In genomic region chr12:102978316-102978715, GRCh38 we compare ENCODE assay signal across 20 cellular contexts. TPM values are rescaled to one million over a fixed set of nuclear protein-coding genes. Genes with fewer than 3 reads are reported as not detected.
A peak's percentile ranks its signal among the peaks of the same experiment; 100 is the strongest.
DNase-seq lines count a peak whose midpoint lies in the region; ATAC-seq and TF ChIP-seq lines count a peak whose summit lies in the region.
"Had no signal": no experiment of that assay in that cellular context is flagged by ENCODE, and none has a peak within 500 bp of the region (broad histone marks: within the 10 kb centered on the region; RNA-seq: fewer than 3 reads in every experiment).

No MANE protein-coding gene starts in this region.

- no peak overlapping the region for H2BK12ac ChIP-seq in trophoblast cell (ENCODE audit: low read length)

- H3K36me3 Mint-ChIP-seq in GM23338 (ENCODE audit: low read depth) (no peaks in the 10 kb centered on the region), neural crest cell (ENCODE audit: low read depth) (no peaks in the 10 kb centered on the region)
- H3K36me3 Mint-ChIP-seq: CD4-positive, CD25-positive, alpha-beta regulatory T cell; CD8-positive, alpha-beta memory T cell had no signal

- H3K27me3 Mint-ChIP-seq in GM23338 (ENCODE audit: insufficient read depth, low read depth, poor library complexity): peaks cover 2% of the 10 kb centered on the region
- H3K27me3 Mint-ChIP-seq in neural crest cell (ENCODE audit: low read depth): peaks cover 40% of the 10 kb centered on the region

- H2AFZ ChIP-seq in GM23338: peak overlapping the region; percentile 69; the same call in 1 of the 2 replicates
- no peak overlapping the region for H2AFZ ChIP-seq in trophoblast cell (ENCODE audit: insufficient read depth, low read length, poor library complexity)

- ATAC-seq in GM23338 (no peak), heart left ventricle (no peak)

- H3K27ac ChIP-seq in GM23338 (ENCODE audit: low read depth) (no peak overlapping the region), trophoblast cell (ENCODE audit: low read depth, low read length) (no peak overlapping the region), heart left ventricle (no peak overlapping the region)
- H3K27ac ChIP-seq: HL-60 had no signal

- H3K9me3 Mint-ChIP-seq in GM23338: no peaks in the 10 kb centered on the region
- peaks cover 6% of the 10 kb centered on the region for H3K9me3 Mint-ChIP-seq in neural crest cell
- H3K9me3 Mint-ChIP-seq: CD4-positive, CD25-positive, alpha-beta regulatory T cell had no signal

- H3K4me1 Mint-ChIP-seq in GM23338 (no peaks in the 10 kb centered on the region), neural crest cell (peaks cover 32% of the 10 kb centered on the region)
- H3K4me1 Mint-ChIP-seq: CD4-positive, CD25-positive, alpha-beta regulatory T cell; CD8-positive, alpha-beta memory T cell had no signal

- DNase-seq in GM23338 (ENCODE audit: low spot score): no peak
- peak; percentile 62 for DNase-seq in SK-N-DZ (ENCODE audit: low spot score)
- no peak for DNase-seq in neural crest cell (ENCODE audit: low read depth, low spot score)
- peak; percentile 58 to 79 for DNase-seq in trophoblast cell
- DNase-seq in heart left ventricle: no peak
- DNase-seq in H4 (ENCODE audit: low spot score): no peak
- DNase-seq: ACHN; BE2C; C1 segment of cervical spinal cord; CD4-positive, CD25-positive, alpha-beta regulatory T cell; CD8-positive, alpha-beta memory T cell; COR-L47; DMS 273 treated with DMSO at 0.1 percent for 48 hours; DMS53; DND-41; EL; HCEC 1CT had no signal

- H3K9ac ChIP-seq in trophoblast cell (ENCODE audit: low read length): no peak overlapping the region

- H4K91ac ChIP-seq in trophoblast cell (ENCODE audit: low read depth, low read length): no peak overlapping the region

- H3K27ac Mint-ChIP-seq in GM23338: no peak overlapping the region
- peak overlapping the region; percentile 1 for H3K27ac Mint-ChIP-seq in neural crest cell (ENCODE audit: unreplicated experiment)
- H3K27ac Mint-ChIP-seq: CD4-positive, CD25-positive, alpha-beta regulatory T cell; CD8-positive, alpha-beta memory T cell had no signal

- H3K27me3 ChIP-seq in GM23338 (ENCODE audit: insufficient read depth) (no peaks in the 10 kb centered on the region), trophoblast cell (ENCODE audit: insufficient read depth, low read length) (no peaks in the 10 kb centered on the region), heart left ventricle (peaks cover 0 to 6% (median 0%) of the 10 kb centered on the region in 9 donors)
- H3K27me3 ChIP-seq: BE2C had no signal

- H2AK5ac ChIP-seq in trophoblast cell (ENCODE audit: low read length): no peak overlapping the region

- no peak overlapping the region for H3K18ac ChIP-seq in trophoblast cell (ENCODE audit: low read length)

- H3F3A ChIP-seq in GM23338 (replicated peaks; ENCODE audit: low read depth): no peaks in the 10 kb centered on the region

- no peak overlapping the region for H3K4ac ChIP-seq in trophoblast cell (ENCODE audit: low read depth, low read length)

- H3K4me3 Mint-ChIP-seq in GM23338 (no peak overlapping the region), neural crest cell (peak overlapping the region; percentile 43)
- H3K4me3 Mint-ChIP-seq: CD4-positive, CD25-positive, alpha-beta regulatory T cell; CD8-positive, alpha-beta memory T cell had no signal

- WGBS in trophoblast cell (ENCODE audit: extremely low coverage, insufficient coverage, insufficient read length): no CpG with 5 or more reads among the region's 11 CpGs
- WGBS in heart left ventricle, 4 donors: 31 to 39% (median 36%) methylated on average over 11 of the region's 11 CpGs

- H2BK5ac ChIP-seq in trophoblast cell (ENCODE audit: low read depth, low read length, poor library complexity): no peak overlapping the region

- H4K12ac ChIP-seq in trophoblast cell (ENCODE audit: low read depth, low read length): no peak overlapping the region

- TF ChIP-seq POLR2A in heart left ventricle (IDR thresholded peaks at IDR 0.05): no peak

- intact Hi-C loops in heart left ventricle (cut with DNase I): no loop called here

- H3K4me2 ChIP-seq in GM23338 (no peak overlapping the region), trophoblast cell (ENCODE audit: low read length) (no peak overlapping the region)

- H4K20me1 ChIP-seq in GM23338 (replicated peaks; ENCODE audit: insufficient read depth): no peaks in the 10 kb centered on the region

- H3K4me1 ChIP-seq in GM23338 (ENCODE audit: insufficient read depth) (no peaks in the 10 kb centered on the region), trophoblast cell (ENCODE audit: control insufficient read depth in 1 of 2, insufficient read depth in 2 of 2, low read length in 2 of 2) (no peaks in the 10 kb centered on the region), heart left ventricle (no peaks in the 10 kb centered on the region)
- H3K4me1 ChIP-seq: BE2C had no signal

- no peak overlapping the region for H4K8ac ChIP-seq in trophoblast cell (ENCODE audit: low read depth, low read length)

- no peaks in the 10 kb centered on the region for H3K79me1 ChIP-seq in trophoblast cell (ENCODE audit: low read length)

- no peak overlapping the region for H3K14ac ChIP-seq in trophoblast cell (ENCODE audit: low read length)

- TF ChIP-seq CTCF in GM23338 (conservative IDR thresholded peaks at IDR 0.05; ENCODE audit: low read depth in 2 of 2) (no peak), neural crest cell (conservative IDR thresholded peaks at IDR 0.05) (no peak), heart left ventricle (IDR thresholded peaks at IDR 0.05) (no peak)

- H3K23ac ChIP-seq in trophoblast cell (ENCODE audit: low read length): no peak overlapping the region

- H3K9me3 ChIP-seq in trophoblast cell (ENCODE audit: insufficient read depth, low read depth, low read length): no peaks in the 10 kb centered on the region
- no peaks in the 10 kb centered on the region for H3K9me3 ChIP-seq in heart left ventricle
- H3K9me3 ChIP-seq: BE2C had no signal

- H3K79me2 ChIP-seq in GM23338 (replicated peaks; ENCODE audit: insufficient read depth) (no peaks in the 10 kb centered on the region), trophoblast cell (ENCODE audit: control insufficient read depth, insufficient read depth, low read length, poor library complexity) (no peaks in the 10 kb centered on the region)

- no peaks in the 10 kb centered on the region for H3K36me3 ChIP-seq in GM23338 (ENCODE audit: insufficient read depth)
- H3K36me3 ChIP-seq in trophoblast cell (ENCODE audit: control insufficient read depth in 1 of 2, insufficient read depth in 2 of 2, low read length in 2 of 2): no peaks in the 10 kb centered on the region
- no peaks in the 10 kb centered on the region for H3K36me3 ChIP-seq in heart left ventricle
- H3K36me3 ChIP-seq: BE2C had no signal

- H3K4me3 ChIP-seq in GM23338: no peak overlapping the region
- H3K4me3 ChIP-seq in trophoblast cell (ENCODE audit: low read depth, low read length): no peak overlapping the region
- H3K4me3 ChIP-seq in heart left ventricle: no peak overlapping the region

- H2BK120ac ChIP-seq in trophoblast cell (ENCODE audit: insufficient read depth, low read length, poor library complexity): no peak overlapping the region

- no peaks in the 10 kb centered on the region; the same call in none of the 2 replicates for H3K9me2 ChIP-seq in GM23338 (ENCODE audit: insufficient read depth)

TF ChIP-seq in GM23338, 12 proteins besides CTCF, POLR2A, EP300 and RAD21 (continues in another document):
- TF ChIP-seq ETS1 (IDR thresholded peaks at IDR 0.05) (no peak), STAT1 (IDR thresholded peaks at IDR 0.05; ENCODE audit: unreplicated experiment) (no peak), CREB1 (CRISPR knock-in tag; IDR thresholded peaks at IDR 0.05; ENCODE audit: low read depth) (no peak), ZNF331 (CRISPR knock-in tag; IDR thresholded peaks at IDR 0.05; ENCODE audit: low read depth) (no peak)

RNA-seq across cellular contexts. Expression of gene ASCL1, which starts 20.8 kb away (rescaled TPM):
- 0.78 TPM in 1 of 2 replicates, not detected in the other for total RNA-seq in GM23338 (2014; rRNA removed; shearing (Covaris generic))
- polyA plus RNA-seq in GM23338 (2016; fragmentation: Nextera tagmentation; extraction: Ambion mirVana) (0.26 and 0.37 TPM in 2 replicates), heart left ventricle (not detected)
- 317 and 369 TPM in 2 replicates for polyA plus RNA-seq in SK-N-DZ (2014; cell fraction: cytosol; rRNA removed)
- 169 and 203 TPM in 2 replicates for polyA plus RNA-seq in SK-N-DZ (2014; cell fraction: nucleus; rRNA removed)
- total RNA-seq in neural crest cell (4.3 and 5.1 TPM in 2 replicates), heart left ventricle (not detected)
- 0.01 and 0.03 TPM in 2 replicates for polyA plus RNA-seq in trophoblast cell (2013)
- not detected in 2 replicates for total RNA-seq in H4 (2014; rRNA removed; shearing (Covaris generic))
- total RNA-seq: CD4-positive, CD25-positive, alpha-beta regulatory T cell; CD8-positive, alpha-beta memory T cell; G401; HT1080 had no signal
- polyA plus RNA-seq: CD4-positive, CD25-positive, alpha-beta regulatory T cell; CD8-positive, alpha-beta memory T cell had no signal

Comparison
In these comparisons a context has a peak if more than half of its experiments do, and no peak if none do; other contexts are left out.
1. DNase-seq: peak in SK-N-DZ (single experiment) and trophoblast cell (2 of 2); none in GM23338 (single experiment), neural crest cell (single experiment), heart left ventricle (0 of 5) and H4 (single experiment).